Comparison of ENCODE assay signal across 16 cellular contexts in genomic region chr4:27463816-27464215, GRCh38.
DNase-seq lines count a peak whose midpoint lies in the region; ATAC-seq and TF ChIP-seq lines count a peak whose summit lies in the region.
"Had no signal": no experiment of that assay in that cellular context is flagged by ENCODE, and none has a peak within 500 bp of the region (broad histone marks: within the 10 kb centered on the region; RNA-seq: fewer than 3 reads in every experiment).

No MANE protein-coding gene starts in this region.

- H2AFZ ChIP-seq in GM23338 (peak overlapping the region; percentile 39; the same call in 1 of the 2 replicates), PC-9 (no peak overlapping the region)

- no peak overlapping the region for H3K4me2 ChIP-seq in GM23338
- H3K4me2 ChIP-seq in PC-9: peak overlapping the region; percentile 28; the same call in 1 of the 2 replicates
- H3K4me2 ChIP-seq: BLaER1 had no signal

- no peak overlapping the region for H3K4me3 Mint-ChIP-seq in GM23338
- H3K4me3 Mint-ChIP-seq: activated T-helper 17 cell treated with anti-CD3 and anti-CD28 coated beads, Interleukin-2, amount 50 U/mL, for 72 hours had no signal

- no peaks in the 10 kb centered on the region for H3K79me2 ChIP-seq in GM23338 (replicated peaks; ENCODE audit: insufficient read depth)
- no peaks in the 10 kb centered on the region for H3K79me2 ChIP-seq in PC-9 (ENCODE audit: low read depth)

- POLR2A ChIA-PET in PC-9 (lab: Charles Lee; ENCODE audit: unreplicated experiment): no interaction called here

- H3F3A ChIP-seq in GM23338 (replicated peaks; ENCODE audit: low read depth) (no peaks in the 10 kb centered on the region), PC-9 (ENCODE audit: insufficient read depth, low read depth) (no peaks in the 10 kb centered on the region)

- H3K4me3 ChIP-seq in GM23338 (no peak overlapping the region), PC-9 (no peak overlapping the region), choroid plexus epithelial cell (ENCODE audit: low read depth, low read length) (no peak overlapping the region)
- H3K4me3 ChIP-seq: BLaER1, heart right ventricle had no signal

- H3K27me3 ChIP-seq in GM23338 (ENCODE audit: insufficient read depth): no peaks in the 10 kb centered on the region
- no peaks in the 10 kb centered on the region for H3K27me3 ChIP-seq in PC-9 (ENCODE audit: insufficient read depth, low read depth)
- H3K27me3 ChIP-seq: BLaER1, heart right ventricle had no signal

- ATAC-seq in GM23338: no peak
- no peak for ATAC-seq in GM21390 (IDR thresholded peaks at IDR 0.05; ENCODE audit: unreplicated experiment)
- ATAC-seq: activated T-helper 17 cell treated with anti-CD3 and anti-CD28 coated beads, Interleukin-2, amount 50 U/mL, for 72 hours; heart right ventricle; left lobe of liver had no signal

- H3K27me3 Mint-ChIP-seq in GM23338 (ENCODE audit: insufficient read depth, low read depth, poor library complexity): peaks cover 2% of the 10 kb centered on the region
- H3K27me3 Mint-ChIP-seq: activated T-helper 17 cell treated with anti-CD3 and anti-CD28 coated beads, Interleukin-2, amount 50 U/mL, for 72 hours had no signal

- DNase-seq in GM23338 (ENCODE audit: low spot score) (no peak), PC-9 (peak in 1 of 2 experiments; percentile 12), choroid plexus epithelial cell (ENCODE audit: low read depth) (peak; percentile 1), renal cortical epithelial cell (ENCODE audit: low read depth) (peak; percentile 78), middle frontal gyrus (ENCODE audit: extremely low spot score, low spot score) (no peak)
- no peak for DNase-seq in stimulated activated naive CD4-positive, alpha-beta T cell treated with Interleukin-2 at 50 U/mL for 16 hours (lab: John Stamatoyannopoulos, UW)
- DNase-seq: activated CD8-positive, alpha-beta memory T cell treated with anti-CD3 and anti-CD28 coated beads for 24 hours; amniotic stem cell; heart right ventricle; NCI-H187; NCI-H526; WERI-Rb-1 had no signal

- CTCF ChIA-PET in PC-9 (lab: Charles Lee): no interaction called here

- no peak for TF ChIP-seq CTCF in GM23338 (conservative IDR thresholded peaks at IDR 0.05; ENCODE audit: low read depth in 2 of 2)
- no peak for TF ChIP-seq CTCF in PC-9 (conservative IDR thresholded peaks at IDR 0.05)
- no peak for TF ChIP-seq CTCF in choroid plexus epithelial cell (conservative IDR thresholded peaks at IDR 0.05; ENCODE audit: low read depth, low read length)

- H3K27ac ChIP-seq in GM23338 (ENCODE audit: low read depth) (no peak overlapping the region), PC-9 (peak overlapping the region; percentile 44)
- H3K27ac ChIP-seq: BLaER1, heart right ventricle, WERI-Rb-1 had no signal

- no peaks in the 10 kb centered on the region for H3K36me3 Mint-ChIP-seq in GM23338 (ENCODE audit: low read depth)

- H4K20me1 ChIP-seq in GM23338 (replicated peaks; ENCODE audit: insufficient read depth): no peaks in the 10 kb centered on the region
- H4K20me1 ChIP-seq in PC-9 (ENCODE audit: insufficient read depth): no peaks in the 10 kb centered on the region
- H4K20me1 ChIP-seq: BLaER1 had no signal

- no TSS peak for BruUV-seq in PC-9 (replicated peaks; lab: Mats Ljungman, UMichigan)

- no peaks in the 10 kb centered on the region for H3K36me3 ChIP-seq in GM23338 (ENCODE audit: insufficient read depth)
- no peaks in the 10 kb centered on the region for H3K36me3 ChIP-seq in PC-9 (ENCODE audit: low read depth)
- H3K36me3 ChIP-seq: BLaER1, heart right ventricle, WERI-Rb-1 had no signal

- H3K9me2 ChIP-seq in GM23338 (ENCODE audit: insufficient read depth): 0 out of 2 replicates have a peak, but pooled peaks cover 5% of the 10 kb centered on the region
- H3K9me2 ChIP-seq in PC-9 (ENCODE audit: insufficient read depth): no peaks in the 10 kb centered on the region

- peak overlapping the region; percentile 36; the same call in 1 of the 2 replicates for H3K27ac Mint-ChIP-seq in GM23338
- H3K27ac Mint-ChIP-seq: activated T-helper 17 cell treated with anti-CD3 and anti-CD28 coated beads, Interleukin-2, amount 50 U/mL, for 72 hours had no signal

- H3K4me1 Mint-ChIP-seq in GM23338: peaks cover 16% of the 10 kb centered on the region
- H3K4me1 Mint-ChIP-seq: activated T-helper 17 cell treated with anti-CD3 and anti-CD28 coated beads, Interleukin-2, amount 50 U/mL, for 72 hours had no signal

- intact Hi-C loops in PC-9 (cut with micrococcal nuclease; ENCODE audit: unreplicated experiment): no loop called here

- H3K4me1 ChIP-seq in GM23338 (ENCODE audit: insufficient read depth) (peaks cover 7% of the 10 kb centered on the region; the same call in 1 of the 2 replicates), PC-9 (replicated peaks; ENCODE audit: insufficient read depth) (no peaks in the 10 kb centered on the region)
- H3K4me1 ChIP-seq: BLaER1, heart right ventricle had no signal

- H3K9me3 Mint-ChIP-seq in GM23338: no peaks in the 10 kb centered on the region; the same call in 2 of the 3 replicates

- H3K9me3 ChIP-seq in PC-9 (ENCODE audit: insufficient read depth, low read depth): no peaks in the 10 kb centered on the region
- H3K9me3 ChIP-seq: BLaER1 had no signal

TF ChIP-seq in GM23338, 12 proteins besides CTCF, POLR2A, EP300 and RAD21:
- no peak for TF ChIP-seq ZNF114 (CRISPR knock-in tag; IDR thresholded peaks at IDR 0.05)
- TF ChIP-seq, protein P1, sequence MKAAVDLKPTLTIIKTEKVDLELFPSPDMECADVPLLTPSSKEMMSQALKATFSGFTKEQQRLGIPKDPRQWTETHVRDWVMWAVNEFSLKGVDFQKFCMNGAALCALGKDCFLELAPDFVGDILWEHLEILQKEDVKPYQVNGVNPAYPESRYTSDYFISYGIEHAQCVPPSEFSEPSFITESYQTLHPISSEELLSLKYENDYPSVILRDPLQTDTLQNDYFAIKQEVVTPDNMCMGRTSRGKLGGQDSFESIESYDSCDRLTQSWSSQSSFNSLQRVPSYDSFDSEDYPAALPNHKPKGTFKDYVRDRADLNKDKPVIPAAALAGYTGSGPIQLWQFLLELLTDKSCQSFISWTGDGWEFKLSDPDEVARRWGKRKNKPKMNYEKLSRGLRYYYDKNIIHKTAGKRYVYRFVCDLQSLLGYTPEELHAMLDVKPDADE (IDR thresholded peaks at IDR 0.05): no peak

Comparison
In these comparisons a context has a peak if more than half of its experiments do, and no peak if none do; other contexts are left out.
1. DNase-seq: peak in choroid plexus epithelial cell (single experiment) and renal cortical epithelial cell (single experiment); none in GM23338 (single experiment), stimulated activated naive CD4-positive, alpha-beta T cell treated with Interleukin-2 at 50 U/mL for 16 hours (single experiment) and middle frontal gyrus (single experiment).